In the genomic region with DNA sequence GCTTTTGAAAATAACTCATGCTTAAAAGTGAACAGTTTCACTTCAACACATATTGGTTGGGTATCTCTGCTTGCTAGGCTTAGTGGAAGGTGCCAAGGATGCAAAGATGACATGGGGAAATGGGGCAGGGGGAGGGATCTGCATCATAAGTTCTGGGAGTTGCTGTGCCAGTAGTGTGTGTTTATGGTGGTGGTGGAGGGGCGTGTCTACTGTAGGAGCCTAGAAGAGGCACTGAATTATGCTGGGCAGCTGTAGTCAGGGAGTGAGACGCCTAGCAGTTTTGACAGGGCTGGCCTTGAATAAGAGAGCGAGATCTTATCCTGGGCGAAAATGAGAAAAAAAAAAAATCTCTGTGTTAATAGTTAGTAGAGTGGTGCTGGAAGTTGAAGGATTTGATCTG, we compare ENCODE assay signal across 17 cellular contexts. TPM values are rescaled to one million over a fixed set of nuclear protein-coding genes. Genes with fewer than 3 reads are reported as not detected.
"Had no signal": no experiment of that assay in that cellular context is flagged by ENCODE, and none has a peak within 500 bp of the region (broad histone marks: within the 10 kb centered on the region; RNA-seq: fewer than 3 reads in every experiment).

No MANE protein-coding gene starts in this region.

- H3K36me3 Mint-ChIP-seq: mesothelial cell of epicardium; stimulated activated memory B cell treated with anti-CD40 and anti-IgM and Interleukin-4, amounts not matched to agents 10 μg/mL and 1 μg/mL and 100 μg/mL, for 72 hours had no signal

- H3K9me3 Mint-ChIP-seq: activated T-helper 1 cell treated with anti-CD3 and anti-CD28 coated beads, Interleukin-12 subunit alpha, Interleukin-12 subunit beta, Interleukin-2, Interleukin-4 antibody, amounts not matched to agents 30 ng/mL and 10 ng/mL and 1 ng/mL, durations not matched to agents 14 hours and 24 hours and 36 hours; central memory CD8-positive, alpha-beta T cell; mesothelial cell of epicardium; stimulated activated memory B cell treated with anti-CD40 and anti-IgM and Interleukin-4, amounts not matched to agents 10 μg/mL and 1 μg/mL and 100 μg/mL, for 72 hours had no signal

- ATAC-seq: activated CD4-positive, CD25-positive, alpha-beta regulatory T cell treated with anti-CD3 and anti-CD28 coated beads, Interleukin-2, amount 50 U/mL, for 24 hours; left cardiac atrium; stimulated activated memory B cell treated with anti-CD40 and anti-IgM and Interleukin-4, amounts not matched to agents 10 μg/mL and 1 μg/mL and 100 μg/mL, for 72 hours had no signal

- H3K27ac Mint-ChIP-seq: activated naive CD8-positive, alpha-beta T cell treated with anti-CD3 and anti-CD28 coated beads for 36 hours; activated T-helper 1 cell treated with anti-CD3 and anti-CD28 coated beads, Interleukin-12 subunit alpha, Interleukin-12 subunit beta, Interleukin-2, Interleukin-4 antibody, amounts not matched to agents 30 ng/mL and 10 ng/mL and 1 ng/mL, durations not matched to agents 14 hours and 24 hours and 36 hours; mesothelial cell of epicardium; stimulated activated memory B cell treated with anti-CD40 and anti-IgM and Interleukin-4, amounts not matched to agents 10 μg/mL and 1 μg/mL and 100 μg/mL, for 72 hours had no signal

- H3K36me3 ChIP-seq: brain microvascular endothelial cell, thyroid gland had no signal

- H3K9me3 ChIP-seq: thyroid gland had no signal

- H3K4me1 ChIP-seq: parathyroid adenoma had no signal

- H3K4me3 Mint-ChIP-seq: activated naive CD8-positive, alpha-beta T cell treated with anti-CD3 and anti-CD28 coated beads for 36 hours; activated T-helper 1 cell treated with anti-CD3 and anti-CD28 coated beads, Interleukin-12 subunit alpha, Interleukin-12 subunit beta, Interleukin-2, Interleukin-4 antibody, amounts not matched to agents 30 ng/mL and 10 ng/mL and 1 ng/mL, durations not matched to agents 14 hours and 24 hours and 36 hours; central memory CD8-positive, alpha-beta T cell; mesothelial cell of epicardium; stimulated activated memory B cell treated with anti-CD40 and anti-IgM and Interleukin-4, amounts not matched to agents 10 μg/mL and 1 μg/mL and 100 μg/mL, for 72 hours had no signal

- DNase-seq: activated CD4-positive, alpha-beta T cell treated with anti-CD3 and anti-CD28 coated beads, Interleukin-2, amount 50 U/mL, for 1 hour; activated CD8-positive, alpha-beta memory T cell treated with anti-CD3 and anti-CD28 coated beads for 24 hours; activated naive CD8-positive, alpha-beta T cell treated with anti-CD3 and anti-CD28 coated beads for 36 hours; amygdala; brain microvascular endothelial cell; effector memory CD4-positive, alpha-beta T cell; foreskin melanocyte; left cardiac atrium; stimulated activated CD4-positive, alpha-beta T cell treated with anti-CD3 and anti-CD28 coated beads, Interleukin-12 subunit alpha, Interleukin-12 subunit beta, amount 100 ng/mL, for 4 hours; thyroid gland had no signal

- H3K27ac ChIP-seq: brain microvascular endothelial cell, parathyroid adenoma, thyroid gland had no signal

- H3K4me3 ChIP-seq: lung, thyroid gland had no signal

RNA-seq across cellular contexts. Expression of a gene that starts 3.0 kb away (rescaled TPM):
- total RNA-seq: activated naive CD8-positive, alpha-beta T cell treated with anti-CD3 and anti-CD28 coated beads for 36 hours; activated T-helper 1 cell treated with anti-CD3 and anti-CD28 coated beads, Interleukin-12 subunit alpha, Interleukin-12 subunit beta, Interleukin-2, Interleukin-4 antibody, amounts not matched to agents 30 ng/mL and 10 ng/mL and 1 ng/mL, durations not matched to agents 14 hours and 24 hours and 36 hours; thyroid gland had no signal
